In genomic region chr7:117322741-117323584, GRCh38 we compare ENCODE assay signal across 10 cellular contexts. TPM values are rescaled to one million over a fixed set of nuclear protein-coding genes. Genes with fewer than 3 reads are reported as not detected.
DNase-seq lines count a peak whose midpoint lies in the region; TF ChIP-seq lines count a peak whose summit lies in the region.
"Had no signal": no experiment of that assay in that cellular context is flagged by ENCODE, and none has a peak within 500 bp of the region (broad histone marks: within the 10 kb centered on the region; RNA-seq: fewer than 3 reads in every experiment).

TSS of gene WNT2 (minus strand) at chr7:117323058. CDS start at chr7:117322989, 69 bp downstream.

- no peaks in the 10 kb centered on the region for H3K27me3 ChIP-seq in testis
- H3K27me3 ChIP-seq: BLaER1 treated with 17β-estradiol and CSF1 and Interleukin-3, amounts not matched to agents 10 nM and 100 nM had no signal

- H3K27ac ChIP-seq in testis = no peak within 1 kb of the TSS
- H3K27ac ChIP-seq: BLaER1 treated with 17β-estradiol and CSF1 and Interleukin-3, amounts not matched to agents 10 nM and 100 nM had no signal

- peaks cover 2 to 12% (median 12%) of the 10 kb centered on the region in 5 experiments for H3K9me3 Mint-ChIP-seq in brain

- no peaks in the 10 kb centered on the region for H3K36me3 Mint-ChIP-seq in brain

- peak within 1 kb of the TSS; percentile 88 to 93 (median 89) for H3K4me3 Mint-ChIP-seq in brain

- peaks cover 98% of the 10 kb centered on the region for H3K27me3 Mint-ChIP-seq in brain

- no peaks in the 10 kb centered on the region for H3K36me3 ChIP-seq in testis (ENCODE audit: low read depth, missing control alignments)
- H3K36me3 ChIP-seq: BLaER1 treated with 17β-estradiol and CSF1 and Interleukin-3, amounts not matched to agents 10 nM and 100 nM had no signal

- intact Hi-C loops in testis (cut with DNase I; ENCODE audit: low total_unique reads) = no loop called here

- H3K4me3 ChIP-seq in testis = peak within 1 kb of the TSS; percentile 26 to 58
- H3K4me3 ChIP-seq: BLaER1 treated with 17β-estradiol and CSF1 and Interleukin-3, amounts not matched to agents 10 nM and 100 nM had no signal

- no peaks in the 10 kb centered on the region for H3K9me3 ChIP-seq in testis

- peak; percentile 16 for DNase-seq in NCI-H1694 treated with DMSO at 0.1 percent for 48 hours (lab: John Stamatoyannopoulos, UW)
- no peak for DNase-seq in NCI-H1694 (lab: John Stamatoyannopoulos, UW)
- DNase-seq in islet precursor cell = peak; percentile 59
- DNase-seq in testis = no peak
- DNase-seq in NCI-H82 (lab: John Stamatoyannopoulos, UW) = no peak
- DNase-seq in HK-2 (ENCODE audit: unreplicated experiment) = no peak
- DNase-seq in HCEC 1CT = no peak

- WGBS in testis, 2 donors = 0 to 1% methylated on average over 43 to 79 of the region's 80 CpGs

- TF ChIP-seq CTCF in brain (conservative IDR thresholded peaks at IDR 0.05) (no peak), testis (IDR thresholded peaks at IDR 0.05) (no peak)

- H3K4me1 ChIP-seq in testis = peaks cover 11% of the 10 kb centered on the region
- H3K4me1 ChIP-seq: BLaER1 treated with 17β-estradiol and CSF1 and Interleukin-3, amounts not matched to agents 10 nM and 100 nM had no signal

- H3K27ac Mint-ChIP-seq in brain = peak within 1 kb of the TSS in 2 of 5 experiments; percentile 42 to 77

- H3K4me1 Mint-ChIP-seq in brain = peaks cover 16% of the 10 kb centered on the region

- TF ChIP-seq POLR2A in testis (IDR thresholded peaks at IDR 0.05) = no peak

RNA-seq across cellular contexts. Expression of gene WNT2, which starts in this region (rescaled TPM):
- polyA plus RNA-seq in brain (ENCODE audit: insufficient read depth, low read depth, low replicate concordance) = 0.24 TPM
- total RNA-seq in testis = 1 to 10 TPM; 1.3 to 2.7 TPM
- 6.5 TPM for polyA plus RNA-seq in testis (ENCODE audit: insufficient read depth, low read depth, low replicate concordance)
- total RNA-seq: dermis microvascular lymphatic vessel endothelial cell had no signal

Comparison
In these comparisons a context has a peak if more than half of its experiments do, and no peak if none do; other contexts are left out.
1. DNase-seq: peak in NCI-H1694 treated with DMSO at 0.1 percent for 48 hours (single experiment) and islet precursor cell (single experiment); none in NCI-H1694 (single experiment), testis (single experiment), NCI-H82 (single experiment), HK-2 (single experiment) and HCEC 1CT (single experiment).